Comparison of ENCODE assay signal across 8 cellular contexts in the genomic region with DNA sequence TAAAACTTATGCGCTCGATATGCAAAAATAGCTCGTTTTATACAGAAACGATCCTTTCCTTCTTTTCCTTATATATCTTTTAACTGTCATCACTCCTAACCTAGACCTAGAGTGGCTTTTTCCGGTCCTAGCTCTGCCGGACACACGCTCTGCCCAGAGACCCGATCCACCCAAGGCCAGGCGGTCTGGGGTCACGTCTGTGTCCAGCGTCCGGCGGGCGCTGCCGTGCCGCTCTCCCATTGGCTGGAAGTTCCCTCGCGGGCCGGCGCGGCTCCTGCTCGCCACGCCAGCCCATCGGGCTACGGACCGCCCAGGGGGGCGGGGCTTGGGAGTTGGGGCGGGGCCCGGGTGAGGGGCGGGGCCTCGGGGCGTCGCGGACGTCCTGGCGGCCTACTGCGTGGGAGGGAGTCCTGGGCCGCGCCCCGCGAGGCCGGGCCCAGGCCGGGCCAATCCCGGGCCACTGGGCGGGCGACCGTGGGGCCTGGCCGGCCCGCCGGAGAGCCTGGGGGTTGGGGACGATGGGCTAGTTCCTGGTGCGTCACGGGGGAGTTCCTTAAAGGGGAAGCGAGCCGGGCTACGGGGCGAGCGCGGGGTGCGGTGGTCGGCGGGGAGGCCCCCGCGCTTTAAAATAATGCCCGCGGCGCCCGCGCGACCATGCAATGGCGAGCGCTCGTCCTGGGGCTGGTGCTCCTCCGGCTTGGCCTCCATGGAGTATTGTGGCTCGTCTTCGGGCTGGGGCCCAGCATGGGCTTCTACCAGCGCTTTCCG. TPM values are rescaled to one million over a fixed set of nuclear protein-coding genes. Genes with fewer than 3 reads are reported as not detected.
A peak's percentile ranks its signal among the peaks of the same experiment; 100 is the strongest.
DNase-seq lines count a peak whose midpoint lies in the region; ATAC-seq and TF ChIP-seq lines count a peak whose summit lies in the region.

EDEM1 (plus strand) TSS at position 556 of the 768 bp plus-strand sequence; CDS start at position 655, 99 bp downstream.

- H3K36me3 Mint-ChIP-seq in chondrocyte (ENCODE audit: low read depth) = no peaks in the 10 kb centered on the region

- no peaks in the 10 kb centered on the region for H3K27me3 ChIP-seq in kidney epithelial cell (ENCODE audit: control insufficient read depth, insufficient read depth, low read length)

- H3K27ac Mint-ChIP-seq in chondrocyte (ENCODE audit: unreplicated experiment) = peak within 1 kb of the TSS; percentile 100

- H3K36me3 ChIP-seq in kidney epithelial cell (ENCODE audit: control insufficient read depth, insufficient read depth, low read length) = no peaks in the 10 kb centered on the region

- no peaks in the 10 kb centered on the region for H3K9me3 Mint-ChIP-seq in chondrocyte (ENCODE audit: low read depth)

- DNase-seq in AG09319 (ENCODE audit: extremely low read depth, low read depth) (peak; percentile 91), NCI-H460 (ENCODE audit: extremely low read depth, low read depth) (peak; percentile 89), chondrocyte (ENCODE audit: low spot score) (peak; percentile 97), kidney epithelial cell (ENCODE audit: low read depth) (peak; percentile 76)
- peak; percentile 92 to 95 for DNase-seq in activated CD4-positive, alpha-beta T cell treated with anti-CD3 and anti-CD28 coated beads for 24 hours (ENCODE audit: low read depth in 2 of 2)
- DNase-seq in stimulated activated CD4-positive, alpha-beta T cell treated with anti-CD3 and anti-CD28 coated beads, Interleukin-15, amount 100 ng/mL, for 24 hours = peak; percentile 95

- peak within 1 kb of the TSS; percentile 97 for H3K4me3 Mint-ChIP-seq in chondrocyte (ENCODE audit: unreplicated experiment)

- no peaks in the 10 kb centered on the region for H3K27me3 Mint-ChIP-seq in chondrocyte (ENCODE audit: low read depth)

- H3K4me3 ChIP-seq in kidney epithelial cell (ENCODE audit: low read depth, low read length) = peak within 1 kb of the TSS; percentile 89

- in situ Hi-C loops in GM18951 (cut with MboI; ENCODE audit: low sequenced_read_pairs, unreplicated experiment) = no loop called here

- peak; percentile 87 for TF ChIP-seq POLR2A in GM18951 (IDR thresholded peaks at IDR 0.05; ENCODE audit: extremely low read depth, insufficient read depth, insufficient read length)

- ATAC-seq in HG03175 (IDR thresholded peaks at IDR 0.05; ENCODE audit: unreplicated experiment) = peak; percentile 86

- TF ChIP-seq CTCF in AG09319 (IDR thresholded peaks at IDR 0.05; ENCODE audit: low read depth, low read length) (no peak), chondrocyte (IDR thresholded peaks at IDR 0.05) (no peak), kidney epithelial cell (IDR thresholded peaks at IDR 0.05; ENCODE audit: insufficient read depth, low read length, poor library complexity, severe bottlenecking) (no peak)

- peaks cover 45% of the 10 kb centered on the region for H3K4me1 Mint-ChIP-seq in chondrocyte (ENCODE audit: low read depth)

RNA-seq across cellular contexts. Expression of gene EDEM1, which starts in this region (rescaled TPM):
- 16.7 and 22.4 TPM in 2 replicates for total RNA-seq in NCI-H460 (2014; rRNA removed; shearing (Covaris generic))
- 14.8 and 17.4 TPM in 2 replicates for polyA plus RNA-seq in NCI-H460 (2014; cell fraction: nucleus; rRNA removed)
- total RNA-seq in chondrocyte (39.0 to 51.2 TPM (median 49.1 TPM) in 3 replicates), kidney epithelial cell (56.9 and 61.1 TPM in 2 replicates)

Comparison
In these comparisons a context has a peak if more than half of its experiments do, and no peak if none do; other contexts are left out.
1. Peak in every context shown above with its lines: DNase-seq, ATAC-seq and H3K4me3 ChIP-seq.